In genomic region chr10:87713707-87714106, GRCh38 we compare ENCODE assay signal across 1 cellular context.
TF ChIP-seq lines count a peak whose summit lies in the region.

No MANE protein-coding gene starts in this region.

TF ChIP-seq in GM23338, 12 proteins besides CTCF, POLR2A, EP300 and RAD21 (continued from another document):
- TF ChIP-seq ZNF462 (CRISPR knock-in tag; IDR thresholded peaks at IDR 0.05) (no peak), ETS1 (IDR thresholded peaks at IDR 0.05) (no peak), STAT1 (IDR thresholded peaks at IDR 0.05; ENCODE audit: unreplicated experiment) (no peak), EZH2 (IDR thresholded peaks at IDR 0.05; ENCODE audit: low read depth, unreplicated experiment) (no peak), ZNF114 (CRISPR knock-in tag; IDR thresholded peaks at IDR 0.05) (no peak), ZNF331 (CRISPR knock-in tag; IDR thresholded peaks at IDR 0.05; ENCODE audit: low read depth) (no peak)
TF ChIP-seq in GM23338: peak in this region for 0.
